Comparison of ENCODE assay signal across 10 cellular contexts in genomic region chr16:22196559-22197168, GRCh38. TPM values are rescaled to one million over a fixed set of nuclear protein-coding genes. Genes with fewer than 3 reads are reported as not detected.
DNase-seq lines count a peak whose midpoint lies in the region; ATAC-seq and TF ChIP-seq lines count a peak whose summit lies in the region.
"Not testable (repeated sequence)": the region's sequence is repeated elsewhere in the genome, so short reads cannot be mapped to it uniquely, and the experiment has no call there.
"Had no signal": no experiment of that assay in that cellular context is flagged by ENCODE, and none has a peak within 500 bp of the region (broad histone marks: within the 10 kb centered on the region; RNA-seq: fewer than 3 reads in every experiment).

No MANE protein-coding gene starts in this region.

- H3K27ac ChIP-seq in CD4-positive, CD25-positive, alpha-beta regulatory T cell (ENCODE audit: insufficient read depth, low read length, poor library complexity, severe bottlenecking); mammary epithelial cell (ENCODE audit: insufficient read depth, low read depth, low read length); hepatocyte; subcutaneous abdominal adipose tissue (ENCODE audit: low read depth, low read length): not testable (repeated sequence)

- H3K4me2 ChIP-seq in mammary epithelial cell (ENCODE audit: insufficient read depth, low read depth, low read length): peak overlapping the region; percentile 75
- peak overlapping the region; percentile 76 for H3K4me2 ChIP-seq in hepatocyte

- not testable (repeated sequence) for ATAC-seq in CD4-positive, CD25-positive, alpha-beta regulatory T cell (ENCODE audit: low read depth in 2 of 2); activated CD8-positive, alpha-beta T cell treated with anti-CD3 and anti-CD28 coated beads for 36 hours; natural killer cell treated with Interleukin-12 subunit alpha and Interleukin-12 subunit beta and Interleukin-15 and Interleukin-18, amount 100 ng/mL, for 72 hours

- peaks cover 31% of the 10 kb centered on the region for H3K4me1 ChIP-seq in CD4-positive, CD25-positive, alpha-beta regulatory T cell (ENCODE audit: control insufficient read depth, insufficient read depth, low read length, poor library complexity, severe bottlenecking)
- H3K4me1 ChIP-seq in mammary epithelial cell (ENCODE audit: insufficient read depth, low read length) (peaks cover 21% of the 10 kb centered on the region), subcutaneous abdominal adipose tissue (ENCODE audit: control insufficient read depth in 5 of 5, insufficient read depth in 5 of 5, low read length in 5 of 5) (peaks cover 2 to 49% (median 41%) of the 10 kb centered on the region in 5 donors)
- H3K4me1 ChIP-seq in hepatocyte (ENCODE audit: insufficient read depth): not testable (repeated sequence)

- not testable (repeated sequence) for TF ChIP-seq CTCF in HFFc6 (IDR thresholded peaks at IDR 0.05); activated CD8-positive, alpha-beta T cell treated with anti-CD3 and anti-CD28 coated beads for 36 hours (IDR thresholded peaks at IDR 0.05); mammary epithelial cell (conservative IDR thresholded peaks at IDR 0.05 in 1 of 2, IDR thresholded peaks at IDR 0.05 in 1 of 2; ENCODE audit: extremely low read depth in 1 of 2, insufficient read depth in 1 of 2, low read depth in 1 of 2, low read length in 2 of 2); hepatocyte (IDR thresholded peaks at IDR 0.05; ENCODE audit: poor library complexity)

- BruUV-seq in mammary epithelial cell (replicated peaks; lab: Mats Ljungman, UMichigan): not testable (repeated sequence)

- H2AFZ ChIP-seq in mammary epithelial cell (ENCODE audit: low read depth, low read length); hepatocyte: not testable (repeated sequence)

- H3K9ac ChIP-seq in mammary epithelial cell (ENCODE audit: insufficient read depth, low read length); subcutaneous abdominal adipose tissue (ENCODE audit: low read length in 5 of 5): not testable (repeated sequence)

- H4K20me1 ChIP-seq in mammary epithelial cell (ENCODE audit: insufficient read depth, low read length); hepatocyte (ENCODE audit: insufficient read depth, poor library complexity, severe bottlenecking): not testable (repeated sequence)

- in situ Hi-C loops in mammary epithelial cell (cut with MboI; ENCODE audit: low sequenced_read_pairs in 2 of 2): loop anchor here (5.0 to 25.0 kb wide), 2 partner anchors 101 to 384 kb away; partner anchors contain the start of gene POLR3E (in 1 of the 2)

- H3K4me3 Mint-ChIP-seq in CD4-positive, CD25-positive, alpha-beta regulatory T cell: peak overlapping the region; percentile 91 to 96 (median 92)
- peak overlapping the region; percentile 89 for H3K4me3 Mint-ChIP-seq in HFFc6
- peak overlapping the region; percentile 82 for H3K4me3 Mint-ChIP-seq in activated CD8-positive, alpha-beta T cell treated with anti-CD3 and anti-CD28 coated beads for 36 hours
- peak overlapping the region; percentile 73 for H3K4me3 Mint-ChIP-seq in natural killer cell treated with Interleukin-12 subunit alpha and Interleukin-12 subunit beta and Interleukin-15 and Interleukin-18, amount 100 ng/mL, for 72 hours

- dilution Hi-C loops in mammary epithelial cell (cut with HindIII; ENCODE audit: low sequenced_read_pairs): loop anchor here (10.0 kb wide), 1 partner anchor 58 kb away; no protein-coding TSS in a partner anchor

- CTCF ChIA-PET in activated CD8-positive, alpha-beta T cell treated with anti-CD3 and anti-CD28 coated beads for 36 hours (lab: Charles Lee): interaction anchor here (0.6 to 3.0 kb wide), 5 partner anchors 10 to 105 kb away, joined by 3 to 41 read pairs (median 5); partner anchors contain the start of genes EEF2K and POLR3E
- CTCF ChIA-PET in mammary epithelial cell (lab: Charles Lee; ENCODE audit: low non-redundant PET): not testable (repeated sequence)

- peak overlapping the region in 1 of 3 donors; percentile 32 for H3K27ac Mint-ChIP-seq in CD4-positive, CD25-positive, alpha-beta regulatory T cell
- H3K27ac Mint-ChIP-seq in HFFc6: not testable (repeated sequence)
- peak overlapping the region; percentile 42 for H3K27ac Mint-ChIP-seq in activated CD8-positive, alpha-beta T cell treated with anti-CD3 and anti-CD28 coated beads for 36 hours
- H3K27ac Mint-ChIP-seq in natural killer cell treated with Interleukin-12 subunit alpha and Interleukin-12 subunit beta and Interleukin-15 and Interleukin-18, amount 100 ng/mL, for 72 hours: peak overlapping the region; percentile 75 to 93

- H3K27me3 ChIP-seq in CD4-positive, CD25-positive, alpha-beta regulatory T cell (ENCODE audit: control insufficient read depth, insufficient read depth, low read length); mammary epithelial cell (ENCODE audit: insufficient read depth, low read length); hepatocyte; subcutaneous abdominal adipose tissue (ENCODE audit: control insufficient read depth in 5 of 5, insufficient read depth in 4 of 5, low read length in 5 of 5): not testable (repeated sequence)

- peak overlapping the region; percentile 89 for H3K4me3 ChIP-seq in CD4-positive, CD25-positive, alpha-beta regulatory T cell (ENCODE audit: low read depth, low read length)
- not testable (repeated sequence) for H3K4me3 ChIP-seq in mammary epithelial cell (replicated peaks in 1 of 3; ENCODE audit: insufficient read depth in 1 of 3, low read depth in 2 of 3, low read length in 3 of 3); hepatocyte
- peak overlapping the region in 4 of 5 donors; percentile 72 to 80 (median 74) for H3K4me3 ChIP-seq in subcutaneous abdominal adipose tissue (ENCODE audit: low read depth in 1 of 5, low read length in 5 of 5)

- not testable (repeated sequence) for H3K9me2 ChIP-seq in hepatocyte (replicated peaks; ENCODE audit: insufficient read depth)

- POLR2A ChIA-PET in activated CD8-positive, alpha-beta T cell treated with anti-CD3 and anti-CD28 coated beads for 36 hours (lab: Charles Lee): interaction anchor here (0.6 to 8.7 kb wide), 4 partner anchors 11 to 103 kb away, joined by 3 to 113 read pairs (median 8); partner anchors contain the start of gene EEF2K

- not testable (repeated sequence) for DNase-seq in CD4-positive, CD25-positive, alpha-beta regulatory T cell; HFFc6; activated CD8-positive, alpha-beta T cell treated with anti-CD3 and anti-CD28 coated beads for 36 hours; mammary epithelial cell; hepatocyte (ENCODE audit: low spot score); natural killer cell treated with Interleukin-12 subunit alpha and Interleukin-12 subunit beta and Interleukin-15 and Interleukin-18, amount 100 ng/mL, for 72 hours (ENCODE audit: low spot score)
- DNase-seq in OCI-M1 (lab: John Stamatoyannopoulos, UW): peak; percentile 34

- WGBS in mammary epithelial cell (ENCODE audit: low coverage, missing lambda C conversion rate): 39% methylated on average over 16 of the region's 20 CpGs
- 75% methylated on average over 20 of the region's 20 CpGs for WGBS in hepatocyte (ENCODE audit: low lambda C conversion rate, missing lambda C conversion rate)

- not testable (repeated sequence) for H3K79me2 ChIP-seq in mammary epithelial cell (ENCODE audit: insufficient read depth, low read length); hepatocyte

- intact Hi-C loops in activated CD8-positive, alpha-beta T cell treated with anti-CD3 and anti-CD28 coated beads for 36 hours (cut with micrococcal nuclease): not testable (repeated sequence)
- intact Hi-C loops in mammary epithelial cell (cut with micrococcal nuclease): loop anchor here (5.0 to 10.0 kb wide), 2 partner anchors 592 to 1039 kb away; partner anchors contain the start of gene LDAF1

- not testable (repeated sequence) for H3K36me3 Mint-ChIP-seq in CD4-positive, CD25-positive, alpha-beta regulatory T cell; HFFc6 (ENCODE audit: low read depth); natural killer cell treated with Interleukin-12 subunit alpha and Interleukin-12 subunit beta and Interleukin-15 and Interleukin-18, amount 100 ng/mL, for 72 hours
- H3K36me3 Mint-ChIP-seq in activated CD8-positive, alpha-beta T cell treated with anti-CD3 and anti-CD28 coated beads for 36 hours (ENCODE audit: low read depth): peaks cover 12% of the 10 kb centered on the region

- H3K4me1 Mint-ChIP-seq in CD4-positive, CD25-positive, alpha-beta regulatory T cell: peaks cover 28 to 46% (median 33%) of the 10 kb centered on the region in 4 donors
- peaks cover 49% of the 10 kb centered on the region for H3K4me1 Mint-ChIP-seq in HFFc6 (ENCODE audit: low read depth)
- peaks cover 44% of the 10 kb centered on the region for H3K4me1 Mint-ChIP-seq in activated CD8-positive, alpha-beta T cell treated with anti-CD3 and anti-CD28 coated beads for 36 hours (ENCODE audit: low read depth)
- peaks cover 40% of the 10 kb centered on the region in 2 donors for H3K4me1 Mint-ChIP-seq in natural killer cell treated with Interleukin-12 subunit alpha and Interleukin-12 subunit beta and Interleukin-15 and Interleukin-18, amount 100 ng/mL, for 72 hours (ENCODE audit: low read depth in 2 of 2)

- peaks cover 13% of the 10 kb centered on the region for H3K27me3 Mint-ChIP-seq in CD4-positive, CD25-positive, alpha-beta regulatory T cell
- H3K27me3 Mint-ChIP-seq in HFFc6 (ENCODE audit: insufficient read depth); activated CD8-positive, alpha-beta T cell treated with anti-CD3 and anti-CD28 coated beads for 36 hours; natural killer cell treated with Interleukin-12 subunit alpha and Interleukin-12 subunit beta and Interleukin-15 and Interleukin-18, amount 100 ng/mL, for 72 hours: not testable (repeated sequence)

- H3K9me3 ChIP-seq in CD4-positive, CD25-positive, alpha-beta regulatory T cell (ENCODE audit: control insufficient read depth in 2 of 2, low read length in 2 of 2); mammary epithelial cell (replicated peaks; ENCODE audit: insufficient read depth, low read length); hepatocyte (ENCODE audit: low read depth); subcutaneous abdominal adipose tissue (ENCODE audit: control insufficient read depth in 5 of 5, low read length in 5 of 5): not testable (repeated sequence)

- H3K36me3 ChIP-seq in CD4-positive, CD25-positive, alpha-beta regulatory T cell (ENCODE audit: control insufficient read depth, insufficient read depth, low read length); mammary epithelial cell (ENCODE audit: insufficient read depth, low read length); hepatocyte (replicated peaks; ENCODE audit: insufficient read depth, low read depth); subcutaneous abdominal adipose tissue (ENCODE audit: control insufficient read depth in 5 of 5, insufficient read depth in 5 of 5, low read length in 5 of 5): not testable (repeated sequence)

- H3K9me3 Mint-ChIP-seq in CD4-positive, CD25-positive, alpha-beta regulatory T cell; HFFc6; activated CD8-positive, alpha-beta T cell treated with anti-CD3 and anti-CD28 coated beads for 36 hours; natural killer cell treated with Interleukin-12 subunit alpha and Interleukin-12 subunit beta and Interleukin-15 and Interleukin-18, amount 100 ng/mL, for 72 hours: not testable (repeated sequence)

RNA-seq across cellular contexts. Expression of gene EEF2K, which starts 9.4 kb away (rescaled TPM):
- 20.1 TPM for total RNA-seq in CD4-positive, CD25-positive, alpha-beta regulatory T cell
- polyA plus RNA-seq in CD4-positive, CD25-positive, alpha-beta regulatory T cell: 1 to 10 TPM; 2.7 to 4.0 (median 3.2) TPM
- 10 to 100 TPM; 21.5 to 26.6 (median 23.5) TPM for total RNA-seq in HFFc6 (2021; fragmentation: NEBNext Ultra II Directional; extraction: Animal tissue kit (Norgen Biotek cat#: 25700))
- 10 to 100 TPM; 28.6 to 31.2 TPM for total RNA-seq in activated CD8-positive, alpha-beta T cell treated with anti-CD3 and anti-CD28 coated beads for 36 hours
- total RNA-seq in mammary epithelial cell (10 to 100 TPM; 16.0 to 22.8 TPM), hepatocyte (11.0 and 15.1 TPM in 2 replicates)
- polyA plus RNA-seq in mammary epithelial cell (16.3 TPM), hepatocyte (7.9 and 8.6 TPM in 2 replicates)
- polyA minus RNA-seq in mammary epithelial cell: 27.0 TPM
- 10 to 100 TPM; 13.7 to 42.6 TPM for total RNA-seq in natural killer cell treated with Interleukin-12 subunit alpha and Interleukin-12 subunit beta and Interleukin-15 and Interleukin-18, amount 100 ng/mL, for 72 hours

RNA-seq across cellular contexts. Expression of gene SDR42E2, which starts 34.4 kb away (rescaled TPM):
- 3.5 TPM for total RNA-seq in CD4-positive, CD25-positive, alpha-beta regulatory T cell
- polyA plus RNA-seq in CD4-positive, CD25-positive, alpha-beta regulatory T cell: 1 to 10 TPM in 1 of 4 donors, under 1 TPM in 3; 0.60 to 1.3 (median 0.73) TPM
- not detected for total RNA-seq in HFFc6 (2021; fragmentation: NEBNext Ultra II Directional; extraction: Animal tissue kit (Norgen Biotek cat#: 25700))
- under 1 TPM in 1 of 2 experiments, not detected in 1; 0.14 TPM for total RNA-seq in activated CD8-positive, alpha-beta T cell treated with anti-CD3 and anti-CD28 coated beads for 36 hours
- total RNA-seq in mammary epithelial cell (not detected), hepatocyte (not detected in 2 replicates)
- polyA plus RNA-seq in mammary epithelial cell (not detected), hepatocyte (not detected in 2 replicates)
- not detected for polyA minus RNA-seq in mammary epithelial cell
- total RNA-seq in natural killer cell treated with Interleukin-12 subunit alpha and Interleukin-12 subunit beta and Interleukin-15 and Interleukin-18, amount 100 ng/mL, for 72 hours: under 1 TPM in 1 of 2 donors, not detected in 1; 0.22 TPM
- total RNA-seq: Daoy, glomerular endothelial cell had no signal
